Comparison of ENCODE assay signal across 8 cellular contexts in the genomic region with DNA sequence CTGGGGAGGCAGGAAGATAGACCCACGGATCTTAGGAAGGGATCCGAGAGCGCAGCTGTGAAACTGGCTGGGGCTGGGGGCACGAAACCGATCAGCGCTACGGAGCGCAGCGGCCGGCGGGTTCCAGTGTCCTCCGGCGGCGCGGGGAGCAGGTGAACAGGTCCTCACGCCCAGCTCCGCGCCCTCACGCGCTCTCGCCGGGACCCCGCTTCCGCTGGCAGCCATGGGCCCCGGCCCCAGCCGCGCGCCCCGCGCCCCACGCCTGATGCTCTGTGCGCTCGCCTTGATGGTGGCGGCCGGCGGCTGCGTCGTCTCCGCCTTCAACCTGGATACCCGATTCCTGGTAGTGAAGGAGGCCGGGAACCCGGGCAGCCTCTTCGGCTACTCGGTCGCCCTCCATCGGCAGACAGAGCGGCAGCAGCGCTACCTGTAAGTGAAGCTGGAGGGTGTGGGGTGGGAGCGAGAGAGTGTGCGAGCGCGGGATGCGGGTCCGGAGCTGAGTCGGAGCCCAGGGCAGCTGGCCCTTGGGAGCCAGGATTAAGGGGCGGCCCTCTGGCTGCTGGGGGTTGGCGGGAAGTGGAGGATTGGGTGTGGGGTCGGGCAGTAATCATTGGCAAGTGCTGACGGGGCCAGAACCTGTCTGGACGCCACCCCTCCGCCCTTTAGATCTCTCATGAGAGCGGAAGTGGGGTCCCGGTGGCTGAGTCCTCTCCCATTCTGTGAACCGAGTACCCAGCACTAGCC. TPM values are rescaled to one million over a fixed set of nuclear protein-coding genes. Genes with fewer than 3 reads are reported as not detected.
DNase-seq lines count a peak whose midpoint lies in the region; ATAC-seq and TF ChIP-seq lines count a peak whose summit lies in the region.

No MANE protein-coding gene starts in this region.

- peak overlapping the region; percentile 92 to 99 (median 93) for H3K27ac ChIP-seq in thyroid gland

- no peaks in the 10 kb centered on the region for H3K9me3 ChIP-seq in thyroid gland

- 0 to 2% methylated on average over 18 to 21 of the region's 64 CpGs for WGBS in thyroid gland, 2 donors

- no peaks in the 10 kb centered on the region for H3K27me3 ChIP-seq in thyroid gland

- peaks cover 32 to 73% of the 10 kb centered on the region in 2 donors for H3K4me1 ChIP-seq in thyroid gland

- intact Hi-C loops in thyroid gland (cut with DNase I), result no loop called here

- POLR2A ChIA-PET in GM10248 (lab: Yijun Ruan, JAX), result no interaction called here

- peaks cover 0 to 5% of the 10 kb centered on the region in 2 donors for H3K36me3 ChIP-seq in thyroid gland

- CTCF ChIA-PET in GM10248 (lab: Yijun Ruan, JAX), result interaction anchor here (0.6 to 3.1 kb wide), 10 partner anchors 9 to 59 kb away, joined by 3 to 18 read pairs (median 4); no protein-coding TSS in a partner anchor

- ATAC-seq in HG03432 (IDR thresholded peaks at IDR 0.05; ENCODE audit: unreplicated experiment) (peak; percentile 41), GM21737 (IDR thresholded peaks at IDR 0.05; ENCODE audit: unreplicated experiment) (no peak)

- peak; percentile 66 for TF ChIP-seq CTCF in GM10248 (IDR thresholded peaks at IDR 0.05; ENCODE audit: control extremely low read depth, extremely low read depth, low read depth, missing control alignments)
- TF ChIP-seq CTCF in fibroblast of pulmonary artery (IDR thresholded peaks at IDR 0.05; ENCODE audit: low read length, missing control alignments), result peak; percentile 49
- peak in 5 of 6 experiments; percentile 9 to 52 (median 42) for TF ChIP-seq CTCF in thyroid gland (IDR thresholded peaks at IDR 0.05)

- no peak for TF ChIP-seq POLR2A in thyroid gland (IDR thresholded peaks at IDR 0.05)

- DNase-seq in GM10248 (ENCODE audit: extremely low spot score) (peak; percentile 79), NOMO-1 treated with dmso at 0.1 percent for 144 hours (lab: John Stamatoyannopoulos, UW; ENCODE audit: unreplicated experiment) (peak; percentile 47), activated T-helper 1 cell treated with Interleukin-2 at 50 U/mL for 16 hours (ENCODE audit: low read depth) (peak; percentile 34), fibroblast of pulmonary artery (ENCODE audit: low read depth) (peak; percentile 71), nucleus accumbens (lab: John Stamatoyannopoulos, UW) (peak in 39 of 56 donors; percentile 2 to 77 (median 34)), thyroid gland (peak; percentile 82 to 84)

- H3K4me3 ChIP-seq in fibroblast of pulmonary artery (replicated peaks; ENCODE audit: low read depth, low read length) (peak overlapping the region; percentile 62), thyroid gland (replicated peaks in 1 of 3) (peak overlapping the region; percentile 87 to 95 (median 91))

RNA-seq across cellular contexts. Expression of gene ITGA3, which starts 0.5 kb away (rescaled TPM):
- total RNA-seq in thyroid gland, result 100 to 1,000 TPM; 145 to 246 (median 172) TPM

RNA-seq across cellular contexts. Expression of gene PDK2, which starts 38.8 kb away (rescaled TPM):
- total RNA-seq in thyroid gland, result 10 to 100 TPM; 42.5 to 79.3 (median 64.5) TPM
